ENCODE assay signal across 8 cellular contexts in genomic region chr1:151613275-151613867, GRCh38. TPM values are rescaled to one million over a fixed set of nuclear protein-coding genes. Genes with fewer than 3 reads are reported as not detected.
A peak's percentile ranks its signal among the peaks of the same experiment; 100 is the strongest.
DNase-seq lines count a peak whose midpoint lies in the region; ATAC-seq and TF ChIP-seq lines count a peak whose summit lies in the region.

No MANE protein-coding gene starts in this region.

- DNase-seq in H7 (peak; percentile 33), SK-N-MC (ENCODE audit: low read depth, low spot score) (no peak), fibroblast of the aortic adventitia (ENCODE audit: low read depth) (no peak), gastrocnemius medialis (no peak), KBM-7 (no peak), middle frontal gyrus (ENCODE audit: extremely low spot score, low spot score) (no peak)
- no peak for DNase-seq in activated CD4-positive, alpha-beta T cell treated with anti-CD3 and anti-CD28 coated beads for 48 hours

- no peak for TF ChIP-seq CTCF in fibroblast of the aortic adventitia (IDR thresholded peaks at IDR 0.05; ENCODE audit: insufficient read depth, low read length)
- no peak for TF ChIP-seq CTCF in gastrocnemius medialis (IDR thresholded peaks at IDR 0.05 in 4 of 5, conservative IDR thresholded peaks at IDR 0.05 in 1 of 5)

- H3K27me3 ChIP-seq in H7 (ENCODE audit: control insufficient read depth, insufficient read depth, low read length) (no peaks in the 10 kb centered on the region), gastrocnemius medialis (no peaks in the 10 kb centered on the region)

- H3K9me3 ChIP-seq in SK-N-MC (ENCODE audit: low read depth, low read length): no peaks in the 10 kb centered on the region
- no peaks in the 10 kb centered on the region for H3K9me3 ChIP-seq in gastrocnemius medialis

- intact Hi-C loops in gastrocnemius medialis (cut with DNase I; ENCODE audit: low total_unique reads): loop anchor here (5.0 kb wide), 2 partner anchors 109 to 331 kb away; partner anchors contain the start of genes RIIAD1 and ZNF687

- no peak for ATAC-seq in gastrocnemius medialis
- no peak for ATAC-seq in HG02623 (IDR thresholded peaks at IDR 0.05; ENCODE audit: unreplicated experiment)

- peaks cover 30 to 47% of the 10 kb centered on the region in 2 donors for H3K4me1 ChIP-seq in gastrocnemius medialis

- H3K9ac ChIP-seq in SK-N-MC (ENCODE audit: insufficient read length): peak overlapping the region; percentile 94

- no peak for TF ChIP-seq POLR2A in gastrocnemius medialis (IDR thresholded peaks at IDR 0.05)

- peak overlapping the region; percentile 94 for H3K4me3 ChIP-seq in H7 (ENCODE audit: insufficient read depth, low read depth, low read length)
- H3K4me3 ChIP-seq in SK-N-MC: peak overlapping the region; percentile 95
- peak overlapping the region; percentile 91 for H3K4me3 ChIP-seq in fibroblast of the aortic adventitia (ENCODE audit: low read depth, low read length)
- peak overlapping the region; percentile 76 to 86 (median 80) for H3K4me3 ChIP-seq in gastrocnemius medialis

- in situ Hi-C loops in gastrocnemius medialis (cut with MboI; ENCODE audit: low sequenced_read_pairs in 4 of 4) (loop anchor here in 1 of 4 donors (25.0 kb wide), 1 partner anchor 224 kb away; the partner anchor contains the start of genes C2CD4D and RORC), KBM-7 (cut with MboI; ENCODE audit: low pct_unique_long_range_greater_than_20kb, low sequenced_read_pairs) (no loop called here)

- no peaks in the 10 kb centered on the region for H3K36me3 ChIP-seq in H7 (replicated peaks; ENCODE audit: control insufficient read depth, insufficient read depth, low read length)
- 0 out of 2 replicates have a peak, but pooled peaks cover 3% of the 10 kb centered on the region for H3K36me3 ChIP-seq in SK-N-MC (ENCODE audit: insufficient read depth, low read length)
- H3K36me3 ChIP-seq in gastrocnemius medialis: no peaks in the 10 kb centered on the region

- H3K27ac ChIP-seq in SK-N-MC: no peak overlapping the region
- peak overlapping the region; percentile 80 to 97 (median 94) for H3K27ac ChIP-seq in gastrocnemius medialis

RNA-seq across cellular contexts. Expression of gene SNX27, which starts 1.5 kb away (rescaled TPM):
- 35.1 and 47.8 TPM in 2 replicates for total RNA-seq in H7 (2014; rRNA removed; shearing (Covaris generic))
- total RNA-seq in fibroblast of the aortic adventitia (ENCODE audit: low replicate concordance) (14.1 and 28.6 TPM in 2 replicates), gastrocnemius medialis (10 to 100 TPM; 37.0 to 43.7 (median 40.9) TPM)
